ENCODE assay signal across 10 cellular contexts in the genomic region with DNA sequence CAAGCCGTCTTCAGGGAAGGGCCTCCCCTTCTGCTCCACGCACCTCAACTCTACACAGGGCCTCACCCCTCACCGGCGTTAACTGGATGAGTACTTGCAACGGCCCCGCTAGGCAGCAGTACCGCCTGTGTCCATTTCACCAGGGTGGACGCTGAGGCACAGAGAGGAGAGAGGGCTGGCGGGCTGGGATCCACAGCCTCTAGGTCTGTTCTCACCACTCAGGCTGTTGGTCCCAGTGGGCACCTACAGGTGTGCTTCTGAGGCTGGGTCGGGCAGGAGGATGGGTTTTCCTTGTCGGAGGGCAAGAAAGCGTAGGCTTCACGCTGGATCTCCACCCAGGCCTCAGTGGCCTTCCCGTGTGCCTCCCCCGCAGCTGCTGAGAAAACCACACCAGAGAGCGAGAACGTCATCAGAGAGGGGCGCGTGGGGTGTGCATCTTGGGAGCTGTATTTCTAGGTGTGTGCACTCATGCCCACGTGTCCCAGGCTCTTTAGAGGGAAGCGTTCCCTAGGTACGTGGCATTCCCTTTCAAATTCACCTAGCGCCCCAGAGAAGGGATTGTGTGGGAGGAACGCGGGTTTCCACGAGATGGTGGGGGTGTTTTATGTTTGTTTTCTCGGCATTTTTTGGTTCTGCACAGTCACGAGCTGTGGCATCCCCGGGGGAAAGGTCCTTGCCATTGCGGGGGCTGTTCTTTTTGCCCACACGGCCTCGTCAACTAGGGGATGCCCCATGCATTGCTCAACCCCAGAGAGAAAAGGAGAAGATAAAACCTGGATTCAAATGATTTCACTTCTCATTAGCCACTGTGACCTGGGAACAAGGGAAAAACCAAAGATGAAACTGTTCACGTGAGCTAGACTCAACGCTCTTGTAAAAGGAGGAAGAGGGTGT.
A peak's percentile ranks its signal among the peaks of the same experiment; 100 is the strongest.
DNase-seq lines count a peak whose midpoint lies in the region; ATAC-seq and TF ChIP-seq lines count a peak whose summit lies in the region.
"Had no signal": no experiment of that assay in that cellular context is flagged by ENCODE, and none has a peak within 500 bp of the region (broad histone marks: within the 10 kb centered on the region; RNA-seq: fewer than 3 reads in every experiment).

No MANE protein-coding gene starts in this region.

- no peak for DNase-seq in activated CD4-positive, CD25-positive, alpha-beta regulatory T cell treated with anti-CD3 and anti-CD28 coated beads, Interleukin-2, amount 50 U/mL, for 72 hours
- DNase-seq in stimulated activated CD8-positive, alpha-beta memory T cell treated with anti-CD3 and anti-CD28 coated beads, Interleukin-4, amount 100 ng/mL, for 24 hours (ENCODE audit: low read depth): peak; percentile 26
- DNase-seq in vagina (ENCODE audit: extremely low spot score in 2 of 2): no peak
- no peak for DNase-seq in hippocampal formation (lab: John Stamatoyannopoulos, UW)
- no peak for DNase-seq in NCI-H345 (lab: John Stamatoyannopoulos, UW)
- DNase-seq: SJCRH30 had no signal

- no peaks in the 10 kb centered on the region for H3K9me3 ChIP-seq in vagina
- H3K9me3 ChIP-seq: SJCRH30 had no signal

- no peaks in the 10 kb centered on the region for H3K36me3 ChIP-seq in vagina
- H3K36me3 ChIP-seq: SJCRH30 had no signal

- TF ChIP-seq POLR2A in vagina (IDR thresholded peaks at IDR 0.05): no peak

- intact Hi-C loops in vagina (cut with DNase I): no loop called here

- H3K4me3 ChIP-seq in vagina: no peak overlapping the region
- H3K4me3 ChIP-seq: SJCRH30 had no signal

- peak overlapping the region; percentile 6 for H3K27ac ChIP-seq in cingulate gyrus (ENCODE audit: low read depth, low read length)
- no peak overlapping the region for H3K27ac ChIP-seq in vagina
- H3K27ac ChIP-seq: parathyroid adenoma, SJCRH30 had no signal

- no peak for TF ChIP-seq CTCF in vagina (IDR thresholded peaks at IDR 0.05)

- no peaks in the 10 kb centered on the region for H3K4me1 ChIP-seq in vagina
- H3K4me1 ChIP-seq: parathyroid adenoma had no signal

- no peaks in the 10 kb centered on the region for H3K27me3 ChIP-seq in vagina
- H3K27me3 ChIP-seq: SJCRH30 had no signal

- ATAC-seq in activated CD4-positive, CD25-positive, alpha-beta regulatory T cell treated with anti-CD3 and anti-CD28 coated beads, Interleukin-2, amount 50 U/mL, for 24 hours: peak; percentile 29 to 34
- ATAC-seq in HG03520 (IDR thresholded peaks at IDR 0.05; ENCODE audit: unreplicated experiment): peak; percentile 24
